In genomic region chr2:121283670-121284245, GRCh38 we compare ENCODE assay signal across 8 cellular contexts. TPM values are rescaled to one million over a fixed set of nuclear protein-coding genes. Genes with fewer than 3 reads are reported as not detected.
DNase-seq lines count a peak whose midpoint lies in the region; ATAC-seq and TF ChIP-seq lines count a peak whose summit lies in the region.

No MANE protein-coding gene starts in this region.

- peak overlapping the region; percentile 14 to 86 (median 69) for H3K4me3 Mint-ChIP-seq in CD8-positive, alpha-beta memory T cell
- H3K4me3 Mint-ChIP-seq in IgD-negative memory B cell (peak overlapping the region; percentile 61 to 87 (median 80)), nephron progenitor cell (peak overlapping the region; percentile 83)

- TF ChIP-seq CTCF in coronary artery (IDR thresholded peaks at IDR 0.05): no peak
- no peak for TF ChIP-seq CTCF in nephron progenitor cell (IDR thresholded peaks at IDR 0.05)
- no peak for TF ChIP-seq CTCF in GM13976 (IDR thresholded peaks at IDR 0.05; ENCODE audit: borderline replicate concordance, control extremely low read depth, extremely low read depth, insufficient read depth, missing control alignments)

- peaks cover 7% of the 10 kb centered on the region for H3K27me3 ChIP-seq in CD8-positive, alpha-beta memory T cell (ENCODE audit: insufficient read depth, low read length, poor library complexity, severe bottlenecking)

- H3K9me3 ChIP-seq in CD8-positive, alpha-beta memory T cell (ENCODE audit: low read length): no peaks in the 10 kb centered on the region

- CTCF ChIA-PET in CD8-positive, alpha-beta memory T cell (lab: Charles Lee): no interaction called here

- H3K4me1 Mint-ChIP-seq in CD8-positive, alpha-beta memory T cell: peaks cover 9 to 17% (median 13%) of the 10 kb centered on the region in 3 donors
- H3K4me1 Mint-ChIP-seq in IgD-negative memory B cell: peaks cover 5 to 24% (median 14%) of the 10 kb centered on the region in 3 donors
- H3K4me1 Mint-ChIP-seq in nephron progenitor cell: peaks cover 26% of the 10 kb centered on the region

- no peaks in the 10 kb centered on the region for H3K36me3 Mint-ChIP-seq in CD8-positive, alpha-beta memory T cell
- H3K36me3 Mint-ChIP-seq in IgD-negative memory B cell (peaks cover 2% of the 10 kb centered on the region), nephron progenitor cell (ENCODE audit: low read depth) (no peaks in the 10 kb centered on the region)

- ATAC-seq in GM19395 (IDR thresholded peaks at IDR 0.05; ENCODE audit: unreplicated experiment): no peak
- no peak for ATAC-seq in GM21360 (IDR thresholded peaks at IDR 0.05; ENCODE audit: unreplicated experiment)

- H3K36me3 ChIP-seq in CD8-positive, alpha-beta memory T cell (ENCODE audit: insufficient read depth, low read length): no peaks in the 10 kb centered on the region

- no peak for DNase-seq in CD8-positive, alpha-beta memory T cell
- DNase-seq in coronary artery (ENCODE audit: low spot score) (no peak), nephron progenitor cell (no peak), GM13976 (ENCODE audit: low spot score) (no peak), amygdala (lab: John Stamatoyannopoulos, UW) (no peak)

- H3K27me3 Mint-ChIP-seq in CD8-positive, alpha-beta memory T cell: peaks cover 27 to 58% of the 10 kb centered on the region in 2 donors
- H3K27me3 Mint-ChIP-seq in IgD-negative memory B cell: peaks cover 45% of the 10 kb centered on the region
- peaks cover 92% of the 10 kb centered on the region for H3K27me3 Mint-ChIP-seq in nephron progenitor cell (ENCODE audit: low read depth, poor library complexity)

- no peak overlapping the region for H3K27ac ChIP-seq in CD8-positive, alpha-beta memory T cell (ENCODE audit: low read depth, low read length)
- H3K27ac ChIP-seq in coronary artery: no peak overlapping the region

- POLR2A ChIA-PET in CD8-positive, alpha-beta memory T cell (lab: Charles Lee): no interaction called here

- in situ Hi-C loops in GM13976 (cut with MboI; ENCODE audit: low sequenced_read_pairs, unreplicated experiment): no loop called here

- H3K9me3 Mint-ChIP-seq in CD8-positive, alpha-beta memory T cell: no peaks in the 10 kb centered on the region
- H3K9me3 Mint-ChIP-seq in IgD-negative memory B cell (peaks cover 0 to 1% (median 0%) of the 10 kb centered on the region in 3 donors), nephron progenitor cell (no peaks in the 10 kb centered on the region)

- H3K4me3 ChIP-seq in CD8-positive, alpha-beta memory T cell (ENCODE audit: low read length): no peak overlapping the region
- peak overlapping the region; percentile 71 for H3K4me3 ChIP-seq in coronary artery

- H3K27ac Mint-ChIP-seq in CD8-positive, alpha-beta memory T cell: peak overlapping the region in 1 of 8 donors; percentile 19
- H3K27ac Mint-ChIP-seq in IgD-negative memory B cell (no peak overlapping the region), nephron progenitor cell (no peak overlapping the region)

- no peaks in the 10 kb centered on the region for H3K4me1 ChIP-seq in CD8-positive, alpha-beta memory T cell (ENCODE audit: insufficient read depth, low read length)

RNA-seq across cellular contexts. Expression of gene TFCP2L1, which starts 1.2 kb away (rescaled TPM):
- total RNA-seq in CD8-positive, alpha-beta memory T cell: under 1 TPM; 0.11 to 0.16 TPM
- polyA plus RNA-seq in CD8-positive, alpha-beta memory T cell: 0.45 TPM
- polyA plus RNA-seq in IgD-negative memory B cell: 0.25 TPM
